ENCODE assay signal across 20 cellular contexts in the genomic region with DNA sequence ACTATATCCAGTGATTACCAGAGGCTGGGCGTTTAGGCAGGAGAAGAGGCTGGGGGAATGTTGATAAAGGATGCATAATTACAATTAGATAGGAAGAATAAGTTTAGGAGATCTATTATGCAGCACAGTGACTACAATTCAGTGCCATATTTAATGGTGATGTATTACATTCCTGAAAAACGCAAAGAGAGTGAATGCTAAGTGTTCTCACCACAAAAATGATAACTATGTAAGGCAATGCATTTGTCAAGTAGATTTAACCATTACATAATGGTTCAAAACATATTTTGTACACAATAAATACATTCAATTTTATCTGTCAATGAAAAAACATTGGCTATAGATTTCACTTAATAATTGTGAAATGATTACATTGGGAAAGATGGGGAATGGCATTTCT.
"Had no signal": no experiment of that assay in that cellular context is flagged by ENCODE, and none has a peak within 500 bp of the region (broad histone marks: within the 10 kb centered on the region; RNA-seq: fewer than 3 reads in every experiment).

No MANE protein-coding gene starts in this region.

- H3K79me2 ChIP-seq: parathyroid adenoma had no signal

- H3K4me3 ChIP-seq: breast epithelium, mucosa of descending colon, sigmoid colon, thoracic aorta, upper lobe of right lung had no signal

- H3K4me1 Mint-ChIP-seq: activated CD4-positive, alpha-beta T cell treated with anti-CD3 and anti-CD28 coated beads, Interleukin-2, amount 10 ng/mL, durations not matched to agents 24 days and 14 days; activated naive CD8-positive, alpha-beta T cell treated with anti-CD3 and anti-CD28 coated beads, Interleukin-2, amount 10 ng/mL, durations not matched to agents 7 days and 5 days; memory B cell; natural killer cell had no signal

- H3K36me3 ChIP-seq: breast epithelium, neutrophil, sigmoid colon, thoracic aorta, upper lobe of right lung had no signal

- H3K36me3 Mint-ChIP-seq: activated naive CD8-positive, alpha-beta T cell treated with anti-CD3 and anti-CD28 coated beads, Interleukin-2, amount 10 ng/mL, durations not matched to agents 7 days and 5 days; memory B cell; natural killer cell had no signal

- H3K4me1 ChIP-seq: breast epithelium, parathyroid adenoma, sigmoid colon had no signal

- H3K9me3 ChIP-seq: mucosa of descending colon, neutrophil, sigmoid colon, thoracic aorta, upper lobe of right lung had no signal

- DNase-seq: activated CD4-positive, alpha-beta T cell treated with anti-CD3 and anti-CD28 coated beads, Interleukin-2, amount 10 ng/mL, durations not matched to agents 24 days and 14 days; activated CD8-positive, alpha-beta memory T cell treated with anti-CD3 and anti-CD28 coated beads, Interleukin-2, amount 50 U/mL, for 48 hours; activated gamma-delta T cell treated with Interleukin-2 at 50 U/mL for 16 hours; activated naive CD8-positive, alpha-beta T cell treated with anti-CD3 and anti-CD28 coated beads, Interleukin-2, amount 10 ng/mL, durations not matched to agents 7 days and 5 days; anterior cingulate cortex; hippocampal formation; left ventricle myocardium superior; mucosa of descending colon; natural killer cell; sigmoid colon; stimulated activated CD4-positive, alpha-beta T cell treated with anti-CD3 and anti-CD28 coated beads, Interleukin-2, amount 100 ng/mL, for 24 hours; T-helper 2 cell; upper lobe of right lung had no signal

- H3K27ac ChIP-seq: breast epithelium, epithelial cell of prostate, neutrophil, parathyroid adenoma, sigmoid colon, thoracic aorta, upper lobe of right lung had no signal

- H3K9ac ChIP-seq: parathyroid adenoma had no signal

- H3K4me3 Mint-ChIP-seq: activated CD4-positive, alpha-beta T cell treated with anti-CD3 and anti-CD28 coated beads, Interleukin-2, amount 10 ng/mL, durations not matched to agents 24 days and 14 days; activated naive CD8-positive, alpha-beta T cell treated with anti-CD3 and anti-CD28 coated beads, Interleukin-2, amount 10 ng/mL, durations not matched to agents 7 days and 5 days; memory B cell; natural killer cell; WTC11 had no signal

- H2AFZ ChIP-seq: parathyroid adenoma had no signal

- H3K27me3 Mint-ChIP-seq: activated CD4-positive, alpha-beta T cell treated with anti-CD3 and anti-CD28 coated beads, Interleukin-2, amount 10 ng/mL, durations not matched to agents 24 days and 14 days; activated naive CD8-positive, alpha-beta T cell treated with anti-CD3 and anti-CD28 coated beads, Interleukin-2, amount 10 ng/mL, durations not matched to agents 7 days and 5 days; memory B cell had no signal

- H3K27me3 ChIP-seq: breast epithelium, neutrophil, sigmoid colon, upper lobe of right lung had no signal

- H3K27ac Mint-ChIP-seq: activated CD4-positive, alpha-beta T cell treated with anti-CD3 and anti-CD28 coated beads, Interleukin-2, amount 10 ng/mL, durations not matched to agents 24 days and 14 days; activated naive CD8-positive, alpha-beta T cell treated with anti-CD3 and anti-CD28 coated beads, Interleukin-2, amount 10 ng/mL, durations not matched to agents 7 days and 5 days; memory B cell; natural killer cell; WTC11 had no signal

- ATAC-seq: left ventricle myocardium superior, mucosa of descending colon, natural killer cell, upper lobe of right lung, WTC11 had no signal
